In the genomic region with DNA sequence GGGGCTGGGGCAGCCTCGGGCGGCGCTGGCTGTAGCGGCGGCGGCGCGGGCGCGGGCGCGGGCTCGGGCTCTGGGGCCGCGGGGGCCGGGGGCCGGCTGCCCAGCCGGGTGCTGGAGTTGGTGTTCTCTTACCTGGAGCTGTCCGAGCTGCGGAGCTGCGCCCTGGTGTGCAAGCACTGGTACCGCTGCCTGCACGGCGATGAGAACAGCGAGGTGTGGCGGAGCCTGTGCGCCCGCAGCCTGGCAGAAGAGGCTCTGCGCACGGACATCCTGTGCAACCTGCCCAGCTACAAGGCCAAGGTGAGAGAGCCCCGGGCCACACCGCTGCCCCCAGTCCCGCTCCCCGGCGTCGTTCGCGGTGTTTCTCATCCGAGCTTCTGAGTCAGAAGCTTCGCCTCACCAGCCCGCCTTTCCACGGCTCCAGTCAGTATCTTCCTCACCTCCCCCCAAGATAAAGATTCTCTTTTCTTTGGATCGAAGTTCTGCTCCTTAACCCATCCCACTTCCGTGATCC, we compare ENCODE assay signal across 8 cellular contexts. TPM values are rescaled to one million over a fixed set of nuclear protein-coding genes. Genes with fewer than 3 reads are reported as not detected.
DNase-seq lines count a peak whose midpoint lies in the region; ATAC-seq lines count a peak whose summit lies in the region.

No MANE protein-coding gene starts in this region.

- H3K27ac ChIP-seq in KOPT-K1 (ENCODE audit: low read depth, low read length, poor library complexity, severe bottlenecking) = peak overlapping the region; percentile 79
- H3K27ac ChIP-seq in ectodermal cell (ENCODE audit: insufficient read depth, low read depth, low read length, poor library complexity, severe bottlenecking) = peak overlapping the region; percentile 75
- no peak overlapping the region for H3K27ac ChIP-seq in mesenchymal stem cell (ENCODE audit: low read length, poor library complexity, severe bottlenecking)

- H2AK5ac ChIP-seq in mesenchymal stem cell (ENCODE audit: low read length, severe bottlenecking) = no peak overlapping the region

- peak overlapping the region; percentile 63 for H4K8ac ChIP-seq in mesenchymal stem cell (ENCODE audit: low read length)

- H3K9me3 ChIP-seq in KOPT-K1 (ENCODE audit: insufficient read depth, low read length, poor library complexity, severe bottlenecking) = no peaks in the 10 kb centered on the region
- H3K9me3 ChIP-seq in ectodermal cell (ENCODE audit: control insufficient read depth, low read length) = no peaks in the 10 kb centered on the region
- H3K9me3 ChIP-seq in mesenchymal stem cell (ENCODE audit: control insufficient read depth, low read length) = no peaks in the 10 kb centered on the region

- H3K4me3 ChIP-seq in ectodermal cell (ENCODE audit: insufficient read depth, low read depth, low read length) (peak overlapping the region; percentile 78), mesenchymal stem cell (ENCODE audit: insufficient read depth in 1 of 2, low read depth in 1 of 2, low read length in 2 of 2) (peak overlapping the region; percentile 74 to 100)

- H3K27me3 ChIP-seq in ectodermal cell (ENCODE audit: control insufficient read depth, insufficient read depth, low read length, poor library complexity, severe bottlenecking) = no peaks in the 10 kb centered on the region
- no peaks in the 10 kb centered on the region for H3K27me3 ChIP-seq in mesenchymal stem cell (ENCODE audit: control insufficient read depth in 1 of 2, insufficient read depth in 1 of 2, low read length in 2 of 2)

- H2AFZ ChIP-seq in mesenchymal stem cell (ENCODE audit: low read depth, low read length) = peak overlapping the region; percentile 97

- H2BK15ac ChIP-seq in mesenchymal stem cell (ENCODE audit: low read depth, poor library complexity, severe bottlenecking) = peak overlapping the region; percentile 57

- DNase-seq in G401 (ENCODE audit: low spot score) = peak; percentile 46
- DNase-seq in activated CD4-positive, alpha-beta T cell treated with anti-CD3 and anti-CD28 coated beads for 4 hours = peak; percentile 25 to 38
- DNase-seq in mesenchymal stem cell = peak; percentile 53
- DNase-seq in stimulated activated CD8-positive, alpha-beta memory T cell treated with anti-CD3 and anti-CD28 coated beads, Interleukin-4, amount 100 ng/mL, for 4 hours (ENCODE audit: low read depth in 2 of 2, low spot score in 1 of 2) = peak; percentile 3 to 23
- no peak for DNase-seq in central memory CD4-positive, alpha-beta T cell

- H3K4ac ChIP-seq in mesenchymal stem cell (ENCODE audit: low read depth in 1 of 2, low read length in 2 of 2) = peak overlapping the region in 1 of 2 experiments; percentile 82

- ATAC-seq in GM21786 (IDR thresholded peaks at IDR 0.05; ENCODE audit: unreplicated experiment) = peak; percentile 32

- H3K14ac ChIP-seq in mesenchymal stem cell (ENCODE audit: low read length in 2 of 2) = peak overlapping the region in 1 of 2 experiments; percentile 48

- H3K4me1 ChIP-seq in ectodermal cell (ENCODE audit: control insufficient read depth, insufficient read depth, low read length) = peaks cover 5% of the 10 kb centered on the region
- H3K4me1 ChIP-seq in mesenchymal stem cell (ENCODE audit: control insufficient read depth, insufficient read depth, low read depth, low read length) = peaks cover 12% of the 10 kb centered on the region

- peak overlapping the region; percentile 98 for H3K4me2 ChIP-seq in mesenchymal stem cell (ENCODE audit: low read length, poor library complexity, severe bottlenecking)

- H2BK5ac ChIP-seq in mesenchymal stem cell (ENCODE audit: low read depth, low read length, poor library complexity, severe bottlenecking) = no peak overlapping the region

- H2BK12ac ChIP-seq in mesenchymal stem cell (ENCODE audit: low read length in 2 of 2) = no peak overlapping the region

- no peak overlapping the region for H2BK120ac ChIP-seq in mesenchymal stem cell (ENCODE audit: low read depth, low read length)

- H3K9ac ChIP-seq in mesenchymal stem cell (ENCODE audit: low read length) = peak overlapping the region; percentile 100

- 1% methylated on average over 44 of the region's 44 CpGs for WGBS in ectodermal cell, 2 experiments
- WGBS in mesenchymal stem cell = under 1% methylated on average over 26 of the region's 44 CpGs

- H3K36me3 ChIP-seq in KOPT-K1 (ENCODE audit: insufficient read depth, low read length) (peaks cover 22% of the 10 kb centered on the region), ectodermal cell (ENCODE audit: control insufficient read depth, insufficient read depth, low read length) (no peaks in the 10 kb centered on the region), mesenchymal stem cell (ENCODE audit: control insufficient read depth in 1 of 2, insufficient read depth in 2 of 2, low read depth in 1 of 2, low read length in 2 of 2) (peaks cover 6 to 17% of the 10 kb centered on the region in 2 experiments)

- peak overlapping the region in 1 of 2 experiments; percentile 96 for H3K23ac ChIP-seq in mesenchymal stem cell (ENCODE audit: low read length in 2 of 2)

- in situ Hi-C loops in G401 (cut with HindIII; ENCODE audit: low sequenced_read_pairs) = no loop called here

- H3K18ac ChIP-seq in mesenchymal stem cell (ENCODE audit: low read depth in 1 of 2, low read length in 2 of 2) = peak overlapping the region; percentile 0 to 61

- H3K79me1 ChIP-seq in mesenchymal stem cell (replicated peaks; ENCODE audit: low read length, poor library complexity, severe bottlenecking) = peaks cover 22% of the 10 kb centered on the region

- no peak overlapping the region for H4K91ac ChIP-seq in mesenchymal stem cell (ENCODE audit: low read length)

RNA-seq across cellular contexts. Expression of a gene that starts 0.6 kb away (rescaled TPM):
- total RNA-seq in G401 (2014; rRNA removed; shearing (Covaris generic)) = 19.6 and 29.2 TPM in 2 replicates
- polyA plus RNA-seq in ectodermal cell (2013, experiment 1 of 4) = 16.7 TPM
- 17.9 TPM for polyA plus RNA-seq in ectodermal cell (2013, experiment 2 of 4)
- polyA plus RNA-seq in ectodermal cell (2013, experiment 3 of 4) = 10.9 TPM
- polyA plus RNA-seq in ectodermal cell (2013, experiment 4 of 4) = 11.1 TPM
- 6.5 TPM for polyA plus RNA-seq in mesenchymal stem cell (2013, experiment 1 of 2)
- 6.8 TPM for polyA plus RNA-seq in mesenchymal stem cell (2013, experiment 2 of 2)

RNA-seq across cellular contexts. Expression of a gene that starts 0.7 kb away (rescaled TPM):
- 0.49 and 2.9 TPM in 2 replicates for total RNA-seq in G401 (2014; rRNA removed; shearing (Covaris generic))
- 9.6 TPM for polyA plus RNA-seq in ectodermal cell (2013, experiment 1 of 4)
- polyA plus RNA-seq in ectodermal cell (2013, experiment 2 of 4) = 14.3 TPM
- polyA plus RNA-seq in ectodermal cell (2013, experiment 3 of 4) = 11.8 TPM
- polyA plus RNA-seq in ectodermal cell (2013, experiment 4 of 4) = 12.8 TPM
- polyA plus RNA-seq in mesenchymal stem cell (2013, experiment 1 of 2) = 7.2 TPM
- polyA plus RNA-seq in mesenchymal stem cell (2013, experiment 2 of 2) = 6.8 TPM

RNA-seq across cellular contexts. Expression of a gene that starts 53.9 kb away (rescaled TPM):
- not detected in 2 replicates for total RNA-seq in G401 (2014; rRNA removed; shearing (Covaris generic))
- polyA plus RNA-seq in ectodermal cell (2013, experiment 1 of 4) = not detected
- polyA plus RNA-seq in ectodermal cell (2013, experiment 2 of 4) = not detected
- polyA plus RNA-seq in ectodermal cell (2013, experiment 3 of 4) = not detected
- polyA plus RNA-seq in ectodermal cell (2013, experiment 4 of 4) = 0.12 TPM
- polyA plus RNA-seq in mesenchymal stem cell (2013, experiment 1 of 2) = not detected
- polyA plus RNA-seq in mesenchymal stem cell (2013, experiment 2 of 2) = not detected
